1 cellular context compared by ENCODE assay signal in genomic region chr1:54400321-54400720, GRCh38.
TF ChIP-seq lines count a peak whose summit lies in the region.

No MANE protein-coding gene starts in this region.

TF ChIP-seq in GM23338, 12 proteins besides CTCF, POLR2A, EP300 and RAD21 (continued from another document):
- TF ChIP-seq, protein P1, sequence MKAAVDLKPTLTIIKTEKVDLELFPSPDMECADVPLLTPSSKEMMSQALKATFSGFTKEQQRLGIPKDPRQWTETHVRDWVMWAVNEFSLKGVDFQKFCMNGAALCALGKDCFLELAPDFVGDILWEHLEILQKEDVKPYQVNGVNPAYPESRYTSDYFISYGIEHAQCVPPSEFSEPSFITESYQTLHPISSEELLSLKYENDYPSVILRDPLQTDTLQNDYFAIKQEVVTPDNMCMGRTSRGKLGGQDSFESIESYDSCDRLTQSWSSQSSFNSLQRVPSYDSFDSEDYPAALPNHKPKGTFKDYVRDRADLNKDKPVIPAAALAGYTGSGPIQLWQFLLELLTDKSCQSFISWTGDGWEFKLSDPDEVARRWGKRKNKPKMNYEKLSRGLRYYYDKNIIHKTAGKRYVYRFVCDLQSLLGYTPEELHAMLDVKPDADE (IDR thresholded peaks at IDR 0.05): no peak
- no peak for TF ChIP-seq CREB1 (CRISPR knock-in tag; IDR thresholded peaks at IDR 0.05; ENCODE audit: low read depth)
- no peak for TF ChIP-seq STAT1 (IDR thresholded peaks at IDR 0.05; ENCODE audit: unreplicated experiment)
